Comparison of ENCODE assay signal across 1 cellular context in the genomic region with DNA sequence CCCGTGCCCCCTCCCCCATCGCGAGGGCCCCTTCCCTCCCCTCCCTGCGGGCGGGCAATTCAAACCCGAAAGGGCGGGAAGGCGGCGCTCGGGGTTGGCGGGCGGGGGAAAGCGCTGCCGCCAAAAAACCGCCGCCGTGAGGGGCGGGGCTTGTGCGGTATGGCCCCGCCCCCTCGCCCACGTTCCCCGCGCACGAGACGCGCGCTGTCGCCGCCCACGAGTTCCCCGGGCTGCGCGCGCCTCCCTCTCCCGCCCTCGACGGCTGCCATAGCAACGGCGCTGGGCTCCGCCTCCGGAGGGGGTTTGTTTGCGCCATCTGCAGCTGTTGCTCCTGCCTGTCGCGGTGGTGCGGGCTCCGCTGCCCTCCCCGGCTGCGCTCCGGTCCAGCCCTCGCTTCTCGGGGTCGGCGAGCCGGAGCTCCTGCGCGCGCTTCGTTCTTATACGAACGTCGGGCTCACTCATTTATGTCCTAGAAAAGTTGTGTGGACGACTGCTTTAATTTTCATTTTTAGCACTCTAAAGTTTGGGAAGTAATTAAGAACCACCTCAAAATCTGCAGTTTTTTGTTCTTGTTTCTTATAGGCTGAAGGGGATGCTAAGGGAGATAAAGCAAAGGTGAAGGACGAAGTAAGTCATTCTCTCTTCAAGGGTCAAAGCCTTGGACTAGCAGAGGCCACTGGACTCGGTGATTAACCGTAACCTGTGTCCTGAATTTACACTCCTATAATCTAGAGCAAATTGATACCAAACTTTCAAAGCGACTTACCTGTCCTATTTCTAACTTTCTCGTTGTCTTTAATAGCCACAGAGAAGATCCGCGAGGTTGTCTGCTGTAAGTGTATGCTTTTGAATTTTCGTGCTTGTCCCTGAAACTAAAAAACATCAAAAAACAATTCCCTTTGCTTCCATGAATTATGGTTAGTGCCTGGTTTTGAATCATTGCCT.
TF ChIP-seq lines count a peak whose summit lies in the region.

No MANE protein-coding gene starts in this region.

TF ChIP-seq in GM12878, 131 proteins besides CTCF, POLR2A, EP300 and RAD21 (continued from another document and continues in another):
- TF ChIP-seq, protein P1, sequence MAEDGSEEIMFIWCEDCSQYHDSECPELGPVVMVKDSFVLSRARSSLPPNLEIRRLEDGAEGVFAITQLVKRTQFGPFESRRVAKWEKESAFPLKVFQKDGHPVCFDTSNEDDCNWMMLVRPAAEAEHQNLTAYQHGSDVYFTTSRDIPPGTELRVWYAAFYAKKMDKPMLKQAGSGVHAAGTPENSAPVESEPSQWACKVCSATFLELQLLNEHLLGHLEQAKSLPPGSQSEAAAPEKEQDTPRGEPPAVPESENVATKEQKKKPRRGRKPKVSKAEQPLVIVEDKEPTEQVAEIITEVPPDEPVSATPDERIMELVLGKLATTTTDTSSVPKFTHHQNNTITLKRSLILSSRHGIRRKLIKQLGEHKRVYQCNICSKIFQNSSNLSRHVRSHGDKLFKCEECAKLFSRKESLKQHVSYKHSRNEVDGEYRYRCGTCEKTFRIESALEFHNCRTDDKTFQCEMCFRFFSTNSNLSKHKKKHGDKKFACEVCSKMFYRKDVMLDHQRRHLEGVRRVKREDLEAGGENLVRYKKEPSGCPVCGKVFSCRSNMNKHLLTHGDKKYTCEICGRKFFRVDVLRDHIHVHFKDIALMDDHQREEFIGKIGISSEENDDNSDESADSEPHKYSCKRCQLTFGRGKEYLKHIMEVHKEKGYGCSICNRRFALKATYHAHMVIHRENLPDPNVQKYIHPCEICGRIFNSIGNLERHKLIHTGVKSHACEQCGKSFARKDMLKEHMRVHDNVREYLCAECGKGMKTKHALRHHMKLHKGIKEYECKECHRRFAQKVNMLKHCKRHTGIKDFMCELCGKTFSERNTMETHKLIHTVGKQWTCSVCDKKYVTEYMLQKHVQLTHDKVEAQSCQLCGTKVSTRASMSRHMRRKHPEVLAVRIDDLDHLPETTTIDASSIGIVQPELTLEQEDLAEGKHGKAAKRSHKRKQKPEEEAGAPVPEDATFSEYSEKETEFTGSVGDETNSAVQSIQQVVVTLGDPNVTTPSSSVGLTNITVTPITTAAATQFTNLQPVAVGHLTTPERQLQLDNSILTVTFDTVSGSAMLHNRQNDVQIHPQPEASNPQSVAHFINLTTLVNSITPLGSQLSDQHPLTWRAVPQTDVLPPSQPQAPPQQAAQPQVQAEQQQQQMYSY (CRISPR knock-in tag; IDR thresholded peaks at IDR 0.05), result no peak
- TF ChIP-seq HCFC1 (IDR thresholded peaks at IDR 0.05; ENCODE audit: low read length), result peak; percentile 43; the same call in 1 of the 2 replicates
- TF ChIP-seq CHD4 (IDR thresholded peaks at IDR 0.05), result no peak
- no peak for TF ChIP-seq YBX1 (IDR thresholded peaks at IDR 0.05)
- peak; percentile 70 for TF ChIP-seq SP1 (IDR thresholded peaks at IDR 0.05; ENCODE audit: low read depth, low read length)
- TF ChIP-seq JUND (IDR thresholded peaks at IDR 0.05; ENCODE audit: low read depth, low read length), result no peak
- TF ChIP-seq MEF2B (IDR thresholded peaks at IDR 0.05; ENCODE audit: partially characterized antibody, poor library complexity, severe bottlenecking), result peak; percentile 32
- TF ChIP-seq CREB1 (IDR thresholded peaks at IDR 0.05; ENCODE audit: low read depth), result peak; percentile 57; the same call in 1 of the 2 replicates
- peak; percentile 94 for TF ChIP-seq MXI1 (IDR thresholded peaks at IDR 0.05; ENCODE audit: low read depth, low read length)
- TF ChIP-seq EZH2 (IDR thresholded peaks at IDR 0.05; ENCODE audit: borderline replicate concordance, control insufficient read depth, low read depth, low read length), result no peak
- TF ChIP-seq, protein P2, sequence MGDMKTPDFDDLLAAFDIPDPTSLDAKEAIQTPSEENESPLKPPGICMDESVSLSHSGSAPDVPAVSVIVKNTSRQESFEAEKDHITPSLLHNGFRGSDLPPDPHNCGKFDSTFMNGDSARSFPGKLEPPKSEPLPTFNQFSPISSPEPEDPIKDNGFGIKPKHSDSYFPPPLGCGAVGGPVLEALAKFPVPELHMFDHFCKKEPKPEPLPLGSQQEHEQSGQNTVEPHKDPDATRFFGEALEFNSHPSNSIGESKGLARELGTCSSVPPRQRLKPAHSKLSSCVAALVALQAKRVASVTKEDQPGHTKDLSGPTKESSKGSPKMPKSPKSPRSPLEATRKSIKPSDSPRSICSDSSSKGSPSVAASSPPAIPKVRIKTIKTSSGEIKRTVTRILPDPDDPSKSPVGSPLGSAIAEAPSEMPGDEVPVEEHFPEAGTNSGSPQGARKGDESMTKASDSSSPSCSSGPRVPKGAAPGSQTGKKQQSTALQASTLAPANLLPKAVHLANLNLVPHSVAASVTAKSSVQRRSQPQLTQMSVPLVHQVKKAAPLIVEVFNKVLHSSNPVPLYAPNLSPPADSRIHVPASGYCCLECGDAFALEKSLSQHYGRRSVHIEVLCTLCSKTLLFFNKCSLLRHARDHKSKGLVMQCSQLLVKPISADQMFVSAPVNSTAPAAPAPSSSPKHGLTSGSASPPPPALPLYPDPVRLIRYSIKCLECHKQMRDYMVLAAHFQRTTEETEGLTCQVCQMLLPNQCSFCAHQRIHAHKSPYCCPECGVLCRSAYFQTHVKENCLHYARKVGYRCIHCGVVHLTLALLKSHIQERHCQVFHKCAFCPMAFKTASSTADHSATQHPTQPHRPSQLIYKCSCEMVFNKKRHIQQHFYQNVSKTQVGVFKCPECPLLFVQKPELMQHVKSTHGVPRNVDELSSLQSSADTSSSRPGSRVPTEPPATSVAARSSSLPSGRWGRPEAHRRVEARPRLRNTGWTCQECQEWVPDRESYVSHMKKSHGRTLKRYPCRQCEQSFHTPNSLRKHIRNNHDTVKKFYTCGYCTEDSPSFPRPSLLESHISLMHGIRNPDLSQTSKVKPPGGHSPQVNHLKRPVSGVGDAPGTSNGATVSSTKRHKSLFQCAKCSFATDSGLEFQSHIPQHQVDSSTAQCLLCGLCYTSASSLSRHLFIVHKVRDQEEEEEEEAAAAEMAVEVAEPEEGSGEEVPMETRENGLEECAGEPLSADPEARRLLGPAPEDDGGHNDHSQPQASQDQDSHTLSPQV (IDR thresholded peaks at IDR 0.05), result no peak
- TF ChIP-seq LARP7 (IDR thresholded peaks at IDR 0.05), result 0 out of 2 replicates have a peak, but pooled peaks have one; percentile 25
- no peak for TF ChIP-seq FOS (IDR thresholded peaks at IDR 0.05; ENCODE audit: borderline replicate concordance, extremely low read depth, insufficient read length)
- TF ChIP-seq GATAD2B (conservative IDR thresholded peaks at IDR 0.05; ENCODE audit: low read depth), result no peak; the same call in 1 of the 2 replicates
- TF ChIP-seq SMC3 (IDR thresholded peaks at IDR 0.05; ENCODE audit: borderline replicate concordance, low read length), result no peak
- TF ChIP-seq CBX3 (IDR thresholded peaks at IDR 0.05; ENCODE audit: borderline replicate concordance, low read depth), result no peak
- TF ChIP-seq, protein P3, sequence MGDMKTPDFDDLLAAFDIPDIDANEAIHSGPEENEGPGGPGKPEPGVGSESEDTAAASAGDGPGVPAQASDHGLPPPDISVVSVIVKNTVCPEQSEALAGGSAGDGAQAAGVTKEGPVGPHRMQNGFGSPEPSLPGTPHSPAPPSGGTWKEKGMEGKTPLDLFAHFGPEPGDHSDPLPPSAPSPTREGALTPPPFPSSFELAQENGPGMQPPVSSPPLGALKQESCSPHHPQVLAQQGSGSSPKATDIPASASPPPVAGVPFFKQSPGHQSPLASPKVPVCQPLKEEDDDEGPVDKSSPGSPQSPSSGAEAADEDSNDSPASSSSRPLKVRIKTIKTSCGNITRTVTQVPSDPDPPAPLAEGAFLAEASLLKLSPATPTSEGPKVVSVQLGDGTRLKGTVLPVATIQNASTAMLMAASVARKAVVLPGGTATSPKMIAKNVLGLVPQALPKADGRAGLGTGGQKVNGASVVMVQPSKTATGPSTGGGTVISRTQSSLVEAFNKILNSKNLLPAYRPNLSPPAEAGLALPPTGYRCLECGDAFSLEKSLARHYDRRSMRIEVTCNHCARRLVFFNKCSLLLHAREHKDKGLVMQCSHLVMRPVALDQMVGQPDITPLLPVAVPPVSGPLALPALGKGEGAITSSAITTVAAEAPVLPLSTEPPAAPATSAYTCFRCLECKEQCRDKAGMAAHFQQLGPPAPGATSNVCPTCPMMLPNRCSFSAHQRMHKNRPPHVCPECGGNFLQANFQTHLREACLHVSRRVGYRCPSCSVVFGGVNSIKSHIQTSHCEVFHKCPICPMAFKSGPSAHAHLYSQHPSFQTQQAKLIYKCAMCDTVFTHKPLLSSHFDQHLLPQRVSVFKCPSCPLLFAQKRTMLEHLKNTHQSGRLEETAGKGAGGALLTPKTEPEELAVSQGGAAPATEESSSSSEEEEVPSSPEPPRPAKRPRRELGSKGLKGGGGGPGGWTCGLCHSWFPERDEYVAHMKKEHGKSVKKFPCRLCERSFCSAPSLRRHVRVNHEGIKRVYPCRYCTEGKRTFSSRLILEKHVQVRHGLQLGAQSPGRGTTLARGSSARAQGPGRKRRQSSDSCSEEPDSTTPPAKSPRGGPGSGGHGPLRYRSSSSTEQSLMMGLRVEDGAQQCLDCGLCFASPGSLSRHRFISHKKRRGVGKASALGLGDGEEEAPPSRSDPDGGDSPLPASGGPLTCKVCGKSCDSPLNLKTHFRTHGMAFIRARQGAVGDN (IDR thresholded peaks at IDR 0.05), result no peak
- no peak for TF ChIP-seq ZBED1 (IDR thresholded peaks at IDR 0.05; ENCODE audit: borderline replicate concordance)
- TF ChIP-seq EGR1 (IDR thresholded peaks at IDR 0.05; ENCODE audit: borderline replicate concordance in 1 of 2, low read depth in 2 of 2, low read length in 2 of 2), result peak; percentile 29 to 98
- TF ChIP-seq, protein P4, sequence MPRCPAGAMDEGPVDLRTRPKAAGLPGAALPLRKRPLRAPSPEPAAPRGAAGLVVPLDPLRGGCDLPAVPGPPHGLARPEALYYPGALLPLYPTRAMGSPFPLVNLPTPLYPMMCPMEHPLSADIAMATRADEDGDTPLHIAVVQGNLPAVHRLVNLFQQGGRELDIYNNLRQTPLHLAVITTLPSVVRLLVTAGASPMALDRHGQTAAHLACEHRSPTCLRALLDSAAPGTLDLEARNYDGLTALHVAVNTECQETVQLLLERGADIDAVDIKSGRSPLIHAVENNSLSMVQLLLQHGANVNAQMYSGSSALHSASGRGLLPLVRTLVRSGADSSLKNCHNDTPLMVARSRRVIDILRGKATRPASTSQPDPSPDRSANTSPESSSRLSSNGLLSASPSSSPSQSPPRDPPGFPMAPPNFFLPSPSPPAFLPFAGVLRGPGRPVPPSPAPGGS (IDR thresholded peaks at IDR 0.05; ENCODE audit: borderline replicate concordance, insufficient read depth, low read depth, low read length, poor library complexity, severe bottlenecking), result no peak
- TF ChIP-seq ESRRA (IDR thresholded peaks at IDR 0.05; ENCODE audit: low read length), result no peak
- no peak for TF ChIP-seq MYB (IDR thresholded peaks at IDR 0.05; ENCODE audit: borderline replicate concordance, low read depth, low read length)
- no peak for TF ChIP-seq NR2F1 (conservative IDR thresholded peaks at IDR 0.05)
- peak; percentile 88; the same call in 1 of the 2 replicates for TF ChIP-seq TCF12 (IDR thresholded peaks at IDR 0.05; ENCODE audit: low read depth, low read length)
- no peak for TF ChIP-seq TCF7 (IDR thresholded peaks at IDR 0.05; ENCODE audit: borderline replicate concordance)
- no peak for TF ChIP-seq CBX5 (IDR thresholded peaks at IDR 0.05; ENCODE audit: low read depth)
- peak; percentile 57; the same call in 2 of the 3 replicates for TF ChIP-seq POU2F2 (IDR thresholded peaks at IDR 0.05; ENCODE audit: borderline replicate concordance, low read depth, low read length)
- TF ChIP-seq PAX8 (IDR thresholded peaks at IDR 0.05), result no peak
- TF ChIP-seq, protein P5, sequence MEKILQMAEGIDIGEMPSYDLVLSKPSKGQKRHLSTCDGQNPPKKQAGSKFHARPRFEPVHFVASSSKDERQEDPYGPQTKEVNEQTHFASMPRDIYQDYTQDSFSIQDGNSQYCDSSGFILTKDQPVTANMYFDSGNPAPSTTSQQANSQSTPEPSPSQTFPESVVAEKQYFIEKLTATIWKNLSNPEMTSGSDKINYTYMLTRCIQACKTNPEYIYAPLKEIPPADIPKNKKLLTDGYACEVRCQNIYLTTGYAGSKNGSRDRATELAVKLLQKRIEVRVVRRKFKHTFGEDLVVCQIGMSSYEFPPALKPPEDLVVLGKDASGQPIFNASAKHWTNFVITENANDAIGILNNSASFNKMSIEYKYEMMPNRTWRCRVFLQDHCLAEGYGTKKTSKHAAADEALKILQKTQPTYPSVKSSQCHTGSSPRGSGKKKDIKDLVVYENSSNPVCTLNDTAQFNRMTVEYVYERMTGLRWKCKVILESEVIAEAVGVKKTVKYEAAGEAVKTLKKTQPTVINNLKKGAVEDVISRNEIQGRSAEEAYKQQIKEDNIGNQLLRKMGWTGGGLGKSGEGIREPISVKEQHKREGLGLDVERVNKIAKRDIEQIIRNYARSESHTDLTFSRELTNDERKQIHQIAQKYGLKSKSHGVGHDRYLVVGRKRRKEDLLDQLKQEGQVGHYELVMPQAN (conservative IDR thresholded peaks at IDR 0.05), result peak; percentile 88
- TF ChIP-seq ZNF207 (IDR thresholded peaks at IDR 0.05; ENCODE audit: borderline replicate concordance), result peak; percentile 42; the same call in 1 of the 2 replicates
- no peak for TF ChIP-seq NFIC (IDR thresholded peaks at IDR 0.05; ENCODE audit: low read depth, low read length)
- peak; percentile 71 for TF ChIP-seq POLR2AphosphoS5 (IDR thresholded peaks at IDR 0.05; ENCODE audit: low read length)
- TF ChIP-seq BMI1 (IDR thresholded peaks at IDR 0.05; ENCODE audit: borderline replicate concordance), result peak; percentile 96
- TF ChIP-seq, protein P6, sequence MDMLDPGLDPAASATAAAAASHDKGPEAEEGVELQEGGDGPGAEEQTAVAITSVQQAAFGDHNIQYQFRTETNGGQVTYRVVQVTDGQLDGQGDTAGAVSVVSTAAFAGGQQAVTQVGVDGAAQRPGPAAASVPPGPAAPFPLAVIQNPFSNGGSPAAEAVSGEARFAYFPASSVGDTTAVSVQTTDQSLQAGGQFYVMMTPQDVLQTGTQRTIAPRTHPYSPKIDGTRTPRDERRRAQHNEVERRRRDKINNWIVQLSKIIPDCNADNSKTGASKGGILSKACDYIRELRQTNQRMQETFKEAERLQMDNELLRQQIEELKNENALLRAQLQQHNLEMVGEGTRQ (IDR thresholded peaks at IDR 0.05; ENCODE audit: borderline replicate concordance, low read depth, low read length), result peak; percentile 15
- TF ChIP-seq TBL1XR1 (IDR thresholded peaks at IDR 0.05; ENCODE audit: low read depth, low read length), result no peak
- no peak for TF ChIP-seq ZNF274 (IDR thresholded peaks at IDR 0.05; ENCODE audit: insufficient read depth, insufficient read length)
- TF ChIP-seq, protein P7, sequence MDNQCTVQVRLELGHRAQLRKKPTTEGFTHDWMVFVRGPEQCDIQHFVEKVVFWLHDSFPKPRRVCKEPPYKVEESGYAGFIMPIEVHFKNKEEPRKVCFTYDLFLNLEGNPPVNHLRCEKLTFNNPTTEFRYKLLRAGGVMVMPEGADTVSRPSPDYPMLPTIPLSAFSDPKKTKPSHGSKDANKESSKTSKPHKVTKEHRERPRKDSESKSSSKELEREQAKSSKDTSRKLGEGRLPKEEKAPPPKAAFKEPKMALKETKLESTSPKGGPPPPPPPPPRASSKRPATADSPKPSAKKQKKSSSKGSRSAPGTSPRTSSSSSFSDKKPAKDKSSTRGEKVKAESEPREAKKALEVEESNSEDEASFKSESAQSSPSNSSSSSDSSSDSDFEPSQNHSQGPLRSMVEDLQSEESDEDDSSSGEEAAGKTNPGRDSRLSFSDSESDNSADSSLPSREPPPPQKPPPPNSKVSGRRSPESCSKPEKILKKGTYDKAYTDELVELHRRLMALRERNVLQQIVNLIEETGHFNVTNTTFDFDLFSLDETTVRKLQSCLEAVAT (IDR thresholded peaks at IDR 0.05), result peak; percentile 63; the same call in 1 of the 2 replicates
- TF ChIP-seq TCF3 (IDR thresholded peaks at IDR 0.05; ENCODE audit: borderline replicate concordance, insufficient read depth, low read depth, low read length), result peak; percentile 86; the same call in 1 of the 2 replicates
